21 cellular contexts compared by ENCODE assay signal in genomic region chr9:8694983-8695588, GRCh38.
DNase-seq lines count a peak whose midpoint lies in the region; ATAC-seq lines count a peak whose summit lies in the region.
"Had no signal": no experiment of that assay in that cellular context is flagged by ENCODE, and none has a peak within 500 bp of the region (broad histone marks: within the 10 kb centered on the region; RNA-seq: fewer than 3 reads in every experiment).

No MANE protein-coding gene starts in this region.

- H3K36me3 ChIP-seq in HUES48 (ENCODE audit: control insufficient read depth, insufficient read depth, low read length), result no peaks in the 10 kb centered on the region
- H3K36me3 ChIP-seq: brain microvascular endothelial cell, colonic mucosa, pancreas, sigmoid colon, thyroid gland had no signal

- no peak overlapping the region; the same call in 1 of the 2 replicates for H3K9ac ChIP-seq in HUES48 (ENCODE audit: low read depth, low read length)

- peak overlapping the region; percentile 79 for H3K27ac ChIP-seq in HUES48 (ENCODE audit: low read depth, low read length)
- H3K27ac ChIP-seq: brain microvascular endothelial cell, colonic mucosa, hepatocyte, pancreas, sigmoid colon, thyroid gland had no signal

- H3K27me3 ChIP-seq in HUES48 (ENCODE audit: control insufficient read depth, insufficient read depth, low read length), result no peaks in the 10 kb centered on the region
- H3K27me3 ChIP-seq: brain microvascular endothelial cell, colonic mucosa, hepatocyte, pancreas, sigmoid colon, thyroid gland had no signal

- H3K4me1 ChIP-seq in HUES48 (ENCODE audit: control insufficient read depth, insufficient read depth, low read length), result peaks cover 78% of the 10 kb centered on the region
- H3K4me1 ChIP-seq: colonic mucosa, pancreas, sigmoid colon, thyroid gland had no signal

- DNase-seq in NCI-H187 (lab: John Stamatoyannopoulos, UW), result peak; percentile 63 to 74
- peak; percentile 33 for DNase-seq in NCI-H524 treated with DMSO at 0.1 percent for 48 hours (lab: John Stamatoyannopoulos, UW)
- peak; percentile 39 for DNase-seq in pons (ENCODE audit: low spot score)
- DNase-seq in activated CD8-positive, alpha-beta memory T cell treated with anti-CD3 and anti-CD28 coated beads, Interleukin-2, amount 50 U/mL, for 48 hours, result no peak
- no peak for DNase-seq in head of caudate nucleus
- DNase-seq: activated CD4-positive, alpha-beta T cell treated with anti-CD3 and anti-CD28 coated beads for 4 hours; activated CD8-positive, alpha-beta memory T cell treated with anti-CD3 and anti-CD28 coated beads, Interleukin-2, amount 10 ng/mL, durations not matched to agents 7 days and 5 days; AML-193; brain microvascular endothelial cell; colonic mucosa; COR-L47; H7; islet precursor cell; NCI-H2081 treated with DMSO at 0.1 percent for 48 hours; pancreas; sigmoid colon; stimulated activated naive CD4-positive, alpha-beta T cell; thyroid gland had no signal

- ATAC-seq in GM18511 (IDR thresholded peaks at IDR 0.05; ENCODE audit: unreplicated experiment), result no peak
- ATAC-seq: activated CD8-positive, alpha-beta memory T cell treated with anti-CD3 and anti-CD28 coated beads, Interleukin-2, amount 10 ng/mL, durations not matched to agents 7 days and 5 days; pancreas had no signal

- intact Hi-C loops in head of caudate nucleus (cut with DNase I), result no loop called here

- no peak overlapping the region for H3K4me3 ChIP-seq in HUES48 (ENCODE audit: low read depth, low read length)
- H3K4me3 ChIP-seq: colonic mucosa, hepatocyte, pancreas, sigmoid colon, thyroid gland had no signal

- no peaks in the 10 kb centered on the region for H3K9me3 ChIP-seq in HUES48 (ENCODE audit: control insufficient read depth, insufficient read depth, low read length)
- H3K9me3 ChIP-seq: colonic mucosa, pancreas, sigmoid colon, thyroid gland had no signal

Comparison
In these comparisons a context has a peak if more than half of its experiments do, and no peak if none do; other contexts are left out.
1. DNase-seq: peak in NCI-H187 (2 of 2), NCI-H524 treated with DMSO at 0.1 percent for 48 hours (single experiment) and pons (single experiment); none in activated CD8-positive, alpha-beta memory T cell treated with anti-CD3 and anti-CD28 coated beads, Interleukin-2, amount 50 U/mL, for 48 hours (single experiment) and head of caudate nucleus (0 of 42).